Comparison of ENCODE assay signal across 8 cellular contexts in genomic region chr1:15950763-15951295, GRCh38. TPM values are rescaled to one million over a fixed set of nuclear protein-coding genes. Genes with fewer than 3 reads are reported as not detected.
DNase-seq lines count a peak whose midpoint lies in the region; FAIRE-seq and TF ChIP-seq lines count a peak whose summit lies in the region.

No MANE protein-coding gene starts in this region.

- H3K4me3 ChIP-seq in esophagus squamous epithelium = no peak overlapping the region

- no peak for TF ChIP-seq POLR2A in esophagus squamous epithelium (IDR thresholded peaks at IDR 0.05)

- DNase-seq in HUDEP-2 (lab: John Stamatoyannopoulos, UW; ENCODE audit: unreplicated experiment in 76 of 76) = peak in 70 of 76 experiments; percentile 14 to 90 (median 64)
- DNase-seq in activated CD8-positive, alpha-beta memory T cell treated with anti-CD3 and anti-CD28 coated beads for 48 hours (ENCODE audit: low read depth in 2 of 3, low spot score in 2 of 3) = peak in 2 of 3 experiments; percentile 72 to 81
- no peak for DNase-seq in esophagus squamous epithelium (lab: John Stamatoyannopoulos, UW)
- DNase-seq in stimulated activated CD4-positive, alpha-beta T cell treated with anti-CD3 and anti-CD28 coated beads, Interleukin-15, amount 100 ng/mL, for 1 hour (ENCODE audit: low read depth in 1 of 2, low spot score in 1 of 2) = peak; percentile 55 to 57
- no peak for DNase-seq in AG08396 (ENCODE audit: low spot score)
- no peak for DNase-seq in G401 (ENCODE audit: low spot score)
- no peak for DNase-seq in frontal cortex (ENCODE audit: low spot score in 2 of 2)
- DNase-seq in GM13976 (ENCODE audit: low spot score) = no peak

- H3K36me3 ChIP-seq in esophagus squamous epithelium = peaks cover 8 to 25% (median 12%) of the 10 kb centered on the region in 3 donors

- in situ Hi-C loops in G401 (cut with HindIII; ENCODE audit: low sequenced_read_pairs) (loop anchor here (25.0 kb wide), 1 partner anchor 139 kb away; the partner anchor contains the start of gene UQCRHL), GM13976 (cut with MboI; ENCODE audit: low sequenced_read_pairs, unreplicated experiment) (no loop called here)

- H3K4me1 ChIP-seq in esophagus squamous epithelium = peaks cover 63 to 87% (median 73%) of the 10 kb centered on the region in 3 donors

- 19 to 33% methylated on average over 7 to 10 of the region's 10 CpGs for WGBS in esophagus squamous epithelium, 2 donors

- FAIRE-seq in frontal cortex (lab: Jason Lieb, UNC) = no peak

- TF ChIP-seq CTCF in esophagus squamous epithelium (IDR thresholded peaks at IDR 0.05) (no peak), GM13976 (IDR thresholded peaks at IDR 0.05; ENCODE audit: borderline replicate concordance, control extremely low read depth, extremely low read depth, insufficient read depth, missing control alignments) (no peak)

- H3K27me3 ChIP-seq in esophagus squamous epithelium = no peaks in the 10 kb centered on the region

- no peaks in the 10 kb centered on the region for H3K9me3 ChIP-seq in esophagus squamous epithelium

- peak overlapping the region; percentile 89 to 97 (median 96) for H3K27ac ChIP-seq in esophagus squamous epithelium

- intact Hi-C loops in esophagus squamous epithelium (cut with DNase I) = no loop called here

RNA-seq across cellular contexts. Expression of gene ZBTB17, which starts 25.1 kb away (rescaled TPM):
- total RNA-seq in esophagus squamous epithelium (10 to 100 TPM; 19.1 to 33.1 (median 26.8) TPM), frontal cortex (46.9 TPM)
- total RNA-seq in G401 (2014; rRNA removed; shearing (Covaris generic)) = 32.8 and 43.4 TPM in 2 replicates

RNA-seq across cellular contexts. Expression of gene SRARP, which starts 53.2 kb away (rescaled TPM):
- total RNA-seq in esophagus squamous epithelium (not detected), frontal cortex (0.82 TPM)
- total RNA-seq in G401 (2014; rRNA removed; shearing (Covaris generic)) = not detected in 2 replicates

Comparison
In these comparisons a context has a peak if more than half of its experiments do, and no peak if none do; other contexts are left out.
1. DNase-seq: peak in HUDEP-2 (70 of 76), activated CD8-positive, alpha-beta memory T cell treated with anti-CD3 and anti-CD28 coated beads for 48 hours (2 of 3) and stimulated activated CD4-positive, alpha-beta T cell treated with anti-CD3 and anti-CD28 coated beads, Interleukin-15, amount 100 ng/mL, for 1 hour (2 of 2); none in esophagus squamous epithelium (single experiment), AG08396 (single experiment), G401 (single experiment), frontal cortex (0 of 2) and GM13976 (single experiment).